15 cellular contexts compared by ENCODE assay signal in genomic region chr20:64090165-64090564, GRCh38.
DNase-seq lines count a peak whose midpoint lies in the region; ATAC-seq and TF ChIP-seq lines count a peak whose summit lies in the region.
"Had no signal": no experiment of that assay in that cellular context is flagged by ENCODE, and none has a peak within 500 bp of the region (broad histone marks: within the 10 kb centered on the region; RNA-seq: fewer than 3 reads in every experiment).

No MANE protein-coding gene starts in this region.

- DNase-seq in D341Med (ENCODE audit: low spot score) (peak; percentile 66), HEK293T (ENCODE audit: extremely low spot score) (peak; percentile 39), midbrain (lab: John Stamatoyannopoulos, UW) (peak; percentile 9), NCI-H2107 treated with DMSO at 0.1 percent for 48 hours (lab: John Stamatoyannopoulos, UW; ENCODE audit: unreplicated experiment) (no peak), NCI-H510A (lab: John Stamatoyannopoulos, UW) (no peak)
- DNase-seq: activated effector memory CD4-positive, alpha-beta T cell treated with Interleukin-2 at 50 U/mL for 16 hours; DMS153; GM23248; immature natural killer cell; NCI-H510A treated with DMSO at 0.1 percent for 48 hours; right lobe of liver; RPMI8226; testis had no signal

- no peak for ATAC-seq in HG03457 (IDR thresholded peaks at IDR 0.05; ENCODE audit: unreplicated experiment)

- peak overlapping the region; percentile 97 for H3K27ac ChIP-seq in angular gyrus (ENCODE audit: low read depth, low read length)
- H3K27ac ChIP-seq: GM23248, right lobe of liver, testis had no signal

- POLR2A ChIA-PET in HEK293T (lab: Yijun Ruan, JAX), result no interaction called here

- CTCF ChIA-PET in HEK293T (lab: Yijun Ruan, JAX), result no interaction called here

TF ChIP-seq in HEK293T, 16 proteins besides CTCF, POLR2A, EP300 and RAD21:
- TF ChIP-seq, protein P1, sequence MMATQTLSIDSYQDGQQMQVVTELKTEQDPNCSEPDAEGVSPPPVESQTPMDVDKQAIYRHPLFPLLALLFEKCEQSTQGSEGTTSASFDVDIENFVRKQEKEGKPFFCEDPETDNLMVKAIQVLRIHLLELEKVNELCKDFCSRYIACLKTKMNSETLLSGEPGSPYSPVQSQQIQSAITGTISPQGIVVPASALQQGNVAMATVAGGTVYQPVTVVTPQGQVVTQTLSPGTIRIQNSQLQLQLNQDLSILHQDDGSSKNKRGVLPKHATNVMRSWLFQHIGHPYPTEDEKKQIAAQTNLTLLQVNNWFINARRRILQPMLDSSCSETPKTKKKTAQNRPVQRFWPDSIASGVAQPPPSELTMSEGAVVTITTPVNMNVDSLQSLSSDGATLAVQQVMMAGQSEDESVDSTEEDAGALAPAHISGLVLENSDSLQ (IDR thresholded peaks at IDR 0.05), result no peak
- TF ChIP-seq SUZ12 (IDR thresholded peaks at IDR 0.05) (no peak), FOXK2 (IDR thresholded peaks at IDR 0.05) (no peak), ZNF384 (IDR thresholded peaks at IDR 0.05) (no peak), HDGF (IDR thresholded peaks at IDR 0.05; ENCODE audit: borderline replicate concordance) (no peak), FOXM1 (IDR thresholded peaks at IDR 0.05; ENCODE audit: borderline replicate concordance) (no peak), TARDBP (IDR thresholded peaks at IDR 0.05) (no peak), LEF1 (IDR thresholded peaks at IDR 0.05; ENCODE audit: borderline replicate concordance) (no peak), L3MBTL2 (conservative IDR thresholded peaks at IDR 0.05) (no peak), CTBP1 (IDR thresholded peaks at IDR 0.05; ENCODE audit: borderline replicate concordance) (no peak), NFRKB (IDR thresholded peaks at IDR 0.05) (no peak), ELF4 (IDR thresholded peaks at IDR 0.05) (no peak)

Comparison
In these comparisons a context has a peak if more than half of its experiments do, and no peak if none do; other contexts are left out.
1. DNase-seq: peak in D341Med (single experiment), HEK293T (single experiment) and midbrain (single experiment); none in NCI-H2107 treated with DMSO at 0.1 percent for 48 hours (single experiment) and NCI-H510A (single experiment).